1 cellular context compared by ENCODE assay signal in the genomic region with DNA sequence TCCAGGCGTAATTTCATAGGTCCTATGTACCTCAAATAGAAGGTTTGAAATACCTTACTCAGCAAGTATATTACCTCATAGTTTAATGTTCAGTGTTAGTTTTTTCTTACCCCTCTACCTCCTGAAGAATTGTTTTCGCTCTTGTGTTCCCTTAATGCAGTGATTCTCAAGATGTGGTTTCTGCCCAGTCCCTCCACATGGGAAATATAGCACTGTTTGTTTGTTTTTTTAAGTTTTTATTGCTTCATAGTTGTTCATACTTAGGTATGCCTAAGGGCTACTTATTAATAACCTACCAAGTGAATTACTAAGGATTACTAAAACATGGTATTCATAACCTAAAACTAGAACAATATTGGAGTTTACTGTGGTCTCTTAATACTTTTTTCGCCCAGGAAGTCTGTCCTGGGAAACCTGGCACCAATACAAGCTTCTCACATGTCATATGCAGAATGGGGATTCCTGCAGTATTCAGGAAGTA.
TF ChIP-seq lines count a peak whose summit lies in the region.

No MANE protein-coding gene starts in this region.

TF ChIP-seq in HepG2, 621 proteins besides CTCF, POLR2A, EP300 and RAD21:
- peak; percentile 39; the same call in 1 of the 2 replicates for TF ChIP-seq RBFOX2 (IDR thresholded peaks at IDR 0.05; ENCODE audit: low read depth, low read length)
- TF ChIP-seq ZNF234 (CRISPR knock-in tag; conservative IDR thresholded peaks at IDR 0.05), result no peak
- TF ChIP-seq KDM6A (CRISPR knock-in tag; IDR thresholded peaks at IDR 0.05; ENCODE audit: low read depth), result no peak
- TF ChIP-seq ZNF44 (CRISPR knock-in tag; IDR thresholded peaks at IDR 0.05), result no peak
- TF ChIP-seq, protein P1, sequence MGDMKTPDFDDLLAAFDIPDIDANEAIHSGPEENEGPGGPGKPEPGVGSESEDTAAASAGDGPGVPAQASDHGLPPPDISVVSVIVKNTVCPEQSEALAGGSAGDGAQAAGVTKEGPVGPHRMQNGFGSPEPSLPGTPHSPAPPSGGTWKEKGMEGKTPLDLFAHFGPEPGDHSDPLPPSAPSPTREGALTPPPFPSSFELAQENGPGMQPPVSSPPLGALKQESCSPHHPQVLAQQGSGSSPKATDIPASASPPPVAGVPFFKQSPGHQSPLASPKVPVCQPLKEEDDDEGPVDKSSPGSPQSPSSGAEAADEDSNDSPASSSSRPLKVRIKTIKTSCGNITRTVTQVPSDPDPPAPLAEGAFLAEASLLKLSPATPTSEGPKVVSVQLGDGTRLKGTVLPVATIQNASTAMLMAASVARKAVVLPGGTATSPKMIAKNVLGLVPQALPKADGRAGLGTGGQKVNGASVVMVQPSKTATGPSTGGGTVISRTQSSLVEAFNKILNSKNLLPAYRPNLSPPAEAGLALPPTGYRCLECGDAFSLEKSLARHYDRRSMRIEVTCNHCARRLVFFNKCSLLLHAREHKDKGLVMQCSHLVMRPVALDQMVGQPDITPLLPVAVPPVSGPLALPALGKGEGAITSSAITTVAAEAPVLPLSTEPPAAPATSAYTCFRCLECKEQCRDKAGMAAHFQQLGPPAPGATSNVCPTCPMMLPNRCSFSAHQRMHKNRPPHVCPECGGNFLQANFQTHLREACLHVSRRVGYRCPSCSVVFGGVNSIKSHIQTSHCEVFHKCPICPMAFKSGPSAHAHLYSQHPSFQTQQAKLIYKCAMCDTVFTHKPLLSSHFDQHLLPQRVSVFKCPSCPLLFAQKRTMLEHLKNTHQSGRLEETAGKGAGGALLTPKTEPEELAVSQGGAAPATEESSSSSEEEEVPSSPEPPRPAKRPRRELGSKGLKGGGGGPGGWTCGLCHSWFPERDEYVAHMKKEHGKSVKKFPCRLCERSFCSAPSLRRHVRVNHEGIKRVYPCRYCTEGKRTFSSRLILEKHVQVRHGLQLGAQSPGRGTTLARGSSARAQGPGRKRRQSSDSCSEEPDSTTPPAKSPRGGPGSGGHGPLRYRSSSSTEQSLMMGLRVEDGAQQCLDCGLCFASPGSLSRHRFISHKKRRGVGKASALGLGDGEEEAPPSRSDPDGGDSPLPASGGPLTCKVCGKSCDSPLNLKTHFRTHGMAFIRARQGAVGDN (CRISPR knock-in tag; IDR thresholded peaks at IDR 0.05), result no peak
- TF ChIP-seq, protein P2, sequence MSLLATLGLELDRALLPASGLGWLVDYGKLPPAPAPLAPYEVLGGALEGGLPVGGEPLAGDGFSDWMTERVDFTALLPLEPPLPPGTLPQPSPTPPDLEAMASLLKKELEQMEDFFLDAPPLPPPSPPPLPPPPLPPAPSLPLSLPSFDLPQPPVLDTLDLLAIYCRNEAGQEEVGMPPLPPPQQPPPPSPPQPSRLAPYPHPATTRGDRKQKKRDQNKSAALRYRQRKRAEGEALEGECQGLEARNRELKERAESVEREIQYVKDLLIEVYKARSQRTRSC (CRISPR knock-in tag; IDR thresholded peaks at IDR 0.05; ENCODE audit: low read depth), result no peak
- no peak for TF ChIP-seq ZIK1 (CRISPR knock-in tag; IDR thresholded peaks at IDR 0.05; ENCODE audit: borderline replicate concordance, low read depth)
- peak; percentile 93 to 96 for TF ChIP-seq MAFK (conservative IDR thresholded peaks at IDR 0.05 in 1 of 2, IDR thresholded peaks at IDR 0.05 in 1 of 2; ENCODE audit: low read length in 2 of 2)
- no peak for TF ChIP-seq ZNF317 (CRISPR knock-in tag; IDR thresholded peaks at IDR 0.05)
- no peak for TF ChIP-seq NFRKB (IDR thresholded peaks at IDR 0.05)
- TF ChIP-seq ZNF749 (CRISPR knock-in tag; IDR thresholded peaks at IDR 0.05; ENCODE audit: borderline replicate concordance), result no peak
- TF ChIP-seq CC2D1A (CRISPR knock-in tag; IDR thresholded peaks at IDR 0.05), result no peak
- TF ChIP-seq SMAD3 (CRISPR knock-in tag; IDR thresholded peaks at IDR 0.05), result no peak
- peak; percentile 94 for TF ChIP-seq MAFF (IDR thresholded peaks at IDR 0.05; ENCODE audit: low read depth, low read length)
- no peak for TF ChIP-seq ZNF468 (CRISPR knock-in tag; IDR thresholded peaks at IDR 0.05)
- no peak for TF ChIP-seq ZNF430 (CRISPR knock-in tag; IDR thresholded peaks at IDR 0.05)
- TF ChIP-seq, protein P3, sequence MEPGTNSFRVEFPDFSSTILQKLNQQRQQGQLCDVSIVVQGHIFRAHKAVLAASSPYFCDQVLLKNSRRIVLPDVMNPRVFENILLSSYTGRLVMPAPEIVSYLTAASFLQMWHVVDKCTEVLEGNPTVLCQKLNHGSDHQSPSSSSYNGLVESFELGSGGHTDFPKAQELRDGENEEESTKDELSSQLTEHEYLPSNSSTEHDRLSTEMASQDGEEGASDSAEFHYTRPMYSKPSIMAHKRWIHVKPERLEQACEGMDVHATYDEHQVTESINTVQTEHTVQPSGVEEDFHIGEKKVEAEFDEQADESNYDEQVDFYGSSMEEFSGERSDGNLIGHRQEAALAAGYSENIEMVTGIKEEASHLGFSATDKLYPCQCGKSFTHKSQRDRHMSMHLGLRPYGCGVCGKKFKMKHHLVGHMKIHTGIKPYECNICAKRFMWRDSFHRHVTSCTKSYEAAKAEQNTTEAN (CRISPR knock-in tag; conservative IDR thresholded peaks at IDR 0.05), result no peak
- no peak for TF ChIP-seq SP2 (CRISPR knock-in tag; IDR thresholded peaks at IDR 0.05)
